1 cellular context compared by ENCODE assay signal in genomic region chr7:147419001-147419400, GRCh38.
TF ChIP-seq lines count a peak whose summit lies in the region.

No MANE protein-coding gene starts in this region.

TF ChIP-seq in SK-N-SH, 30 proteins besides CTCF, POLR2A, EP300 and RAD21 (continued from another document):
- TF ChIP-seq USF1 (IDR thresholded peaks at IDR 0.05; ENCODE audit: borderline replicate concordance, low read depth), result no peak
- no peak for TF ChIP-seq FOXJ3 (CRISPR knock-in tag; IDR thresholded peaks at IDR 0.05)
- TF ChIP-seq SMC3 (IDR thresholded peaks at IDR 0.05; ENCODE audit: low read depth, low read length), result no peak
- TF ChIP-seq YY1 (IDR thresholded peaks at IDR 0.05; ENCODE audit: low read depth), result no peak
- no peak for TF ChIP-seq MXI1 (IDR thresholded peaks at IDR 0.05; ENCODE audit: low read depth, low read length)
- no peak for TF ChIP-seq ELF1 (IDR thresholded peaks at IDR 0.05)
- TF ChIP-seq NFIC (IDR thresholded peaks at IDR 0.05; ENCODE audit: borderline replicate concordance), result no peak
- TF ChIP-seq REST (IDR thresholded peaks at IDR 0.05; ENCODE audit: low read depth, low read length), result no peak
- no peak for TF ChIP-seq TCF12 (IDR thresholded peaks at IDR 0.05)
- TF ChIP-seq IRF3 (IDR thresholded peaks at IDR 0.05; ENCODE audit: low read depth, low read length), result no peak
- no peak for TF ChIP-seq MEF2A (IDR thresholded peaks at IDR 0.05; ENCODE audit: borderline replicate concordance, low read depth)
- TF ChIP-seq GABPA (IDR thresholded peaks at IDR 0.05; ENCODE audit: low read depth), result no peak
- no peak for TF ChIP-seq TEAD4 (IDR thresholded peaks at IDR 0.05; ENCODE audit: borderline replicate concordance, insufficient read depth)
- TF ChIP-seq FOSL2 (IDR thresholded peaks at IDR 0.05; ENCODE audit: borderline replicate concordance, low read depth), result no peak
- no peak for TF ChIP-seq EZH2phosphoT487 (IDR thresholded peaks at IDR 0.05; ENCODE audit: borderline replicate concordance, low read depth)
- no peak for TF ChIP-seq PBX3 (IDR thresholded peaks at IDR 0.05)
- TF ChIP-seq GATA2 (CRISPR knock-in tag; IDR thresholded peaks at IDR 0.05), result no peak
